ENCODE assay signal across 8 cellular contexts in the genomic region with DNA sequence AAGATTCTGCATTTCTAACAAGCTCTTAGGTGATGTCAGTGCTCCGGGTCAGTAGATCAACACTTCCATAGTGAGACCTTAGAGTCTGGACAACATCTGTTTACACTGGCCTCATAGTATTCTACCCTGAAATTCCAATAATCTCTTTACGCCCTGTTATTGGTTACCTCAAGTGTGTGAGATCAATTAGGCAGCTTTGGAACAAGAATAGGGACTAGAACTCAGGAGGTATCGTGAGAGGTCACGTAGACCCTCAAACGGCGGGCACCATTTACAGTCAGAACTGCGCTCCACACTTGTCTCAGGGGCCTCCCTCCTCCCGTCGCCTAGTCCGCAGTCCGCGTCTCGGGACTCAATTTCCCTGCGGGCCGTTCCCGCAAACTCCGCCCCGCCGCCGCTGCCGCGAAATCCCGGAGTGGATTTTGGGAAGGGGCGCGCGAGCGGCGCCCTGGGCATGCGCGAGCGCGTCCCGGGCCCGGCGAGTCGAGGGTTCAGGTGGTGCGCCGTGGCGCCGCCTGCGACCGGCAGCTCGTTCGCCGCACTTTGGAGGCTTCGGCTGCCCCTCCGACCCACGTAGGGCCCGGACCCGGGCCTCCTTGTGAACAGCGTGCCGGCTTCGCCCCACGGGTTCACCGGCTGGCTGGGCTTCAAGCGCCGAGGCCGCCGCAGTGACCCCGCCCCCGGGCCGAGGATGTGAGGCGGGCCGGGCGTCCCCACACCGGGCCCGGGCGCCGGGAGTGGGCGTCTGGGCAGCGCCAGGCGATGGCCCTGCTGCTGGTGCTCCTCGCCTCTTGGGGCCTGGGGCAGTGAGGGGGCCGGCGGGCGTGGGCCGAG. TPM values are rescaled to one million over a fixed set of nuclear protein-coding genes. Genes with fewer than 3 reads are reported as not detected.
DNase-seq lines count a peak whose midpoint lies in the region; ATAC-seq and TF ChIP-seq lines count a peak whose summit lies in the region.

A gene with protein sequence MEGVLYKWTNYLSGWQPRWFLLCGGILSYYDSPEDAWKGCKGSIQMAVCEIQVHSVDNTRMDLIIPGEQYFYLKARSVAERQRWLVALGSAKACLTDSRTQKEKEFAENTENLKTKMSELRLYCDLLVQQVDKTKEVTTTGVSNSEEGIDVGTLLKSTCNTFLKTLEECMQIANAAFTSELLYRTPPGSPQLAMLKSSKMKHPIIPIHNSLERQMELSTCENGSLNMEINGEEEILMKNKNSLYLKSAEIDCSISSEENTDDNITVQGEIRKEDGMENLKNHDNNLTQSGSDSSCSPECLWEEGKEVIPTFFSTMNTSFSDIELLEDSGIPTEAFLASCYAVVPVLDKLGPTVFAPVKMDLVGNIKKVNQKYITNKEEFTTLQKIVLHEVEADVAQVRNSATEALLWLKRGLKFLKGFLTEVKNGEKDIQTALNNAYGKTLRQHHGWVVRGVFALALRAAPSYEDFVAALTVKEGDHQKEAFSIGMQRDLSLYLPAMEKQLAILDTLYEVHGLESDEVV (plus strand): TSS at position 498 of the 834 bp plus-strand sequence. CDS start 351 bp downstream, outside the sequence.

- no peak within 1 kb of the TSS for H3K4me3 Mint-ChIP-seq in T-cell

- WGBS in adrenal gland, 4 donors = 0 to 1% (median 1%) methylated on average over 13 to 77 of the region's 77 CpGs
- WGBS in heart right ventricle, 2 donors = 0 to 1% methylated on average over 71 to 77 of the region's 77 CpGs
- WGBS in upper lobe of left lung, 2 donors = 0% methylated on average over 15 to 50 of the region's 77 CpGs

- peaks cover 40 to 43% (median 43%) of the 10 kb centered on the region in 3 donors for H3K4me1 Mint-ChIP-seq in T-cell

- H3K9me3 Mint-ChIP-seq in T-cell = no peaks in the 10 kb centered on the region

- H3K4me1 ChIP-seq in adrenal gland (replicated peaks in 1 of 2) = peaks cover 15 to 30% of the 10 kb centered on the region in 2 donors
- peaks cover 0 to 59% (median 44%) of the 10 kb centered on the region in 9 donors for H3K4me1 ChIP-seq in heart right ventricle
- H3K4me1 ChIP-seq in upper lobe of left lung = peaks cover 16 to 42% (median 35%) of the 10 kb centered on the region in 4 donors

- peak within 1 kb of the TSS; percentile 77 to 92 (median 89) for H3K27ac ChIP-seq in adrenal gland
- H3K27ac ChIP-seq in heart right ventricle = peak within 1 kb of the TSS; percentile 47 to 92 (median 90)
- H3K27ac ChIP-seq in upper lobe of left lung = peak within 1 kb of the TSS; percentile 85 to 95 (median 86)

- H3K27me3 ChIP-seq in adrenal gland (no peaks in the 10 kb centered on the region), heart right ventricle (no peaks in the 10 kb centered on the region), upper lobe of left lung (no peaks in the 10 kb centered on the region)

- CTCF ChIA-PET in T-cell (lab: Charles Lee) = interaction anchor here in 1 of 2 donors (0.8 to 1.5 kb wide), 2 partner anchors 34 to 449 kb away, joined by 3 to 8 read pairs; no protein-coding TSS in a partner anchor

- POLR2A ChIA-PET in T-cell (lab: Charles Lee) = interaction anchor here in 1 of 2 donors (0.7 kb wide), 1 partner anchor 108 kb away, joined by 3 read pairs; no protein-coding TSS in a partner anchor

- H3K36me3 ChIP-seq in adrenal gland (replicated peaks in 1 of 2) (no peaks in the 10 kb centered on the region), heart right ventricle (no peaks in the 10 kb centered on the region), upper lobe of left lung (no peaks in the 10 kb centered on the region)

- TF ChIP-seq POLR2A in adrenal gland (IDR thresholded peaks at IDR 0.05) = peak; percentile 69 to 81
- peak; percentile 7 to 79 (median 66) for TF ChIP-seq POLR2A in upper lobe of left lung (IDR thresholded peaks at IDR 0.05)

- H3K36me3 Mint-ChIP-seq in T-cell = no peaks in the 10 kb centered on the region

- H3K9me3 ChIP-seq in adrenal gland (replicated peaks in 1 of 3) (no peaks in the 10 kb centered on the region), heart right ventricle (no peaks in the 10 kb centered on the region), upper lobe of left lung (no peaks in the 10 kb centered on the region)

- H3K27ac Mint-ChIP-seq in T-cell = peak within 1 kb of the TSS; percentile 82 to 87

- intact Hi-C loops in adrenal gland (cut with DNase I) = no loop called here
- intact Hi-C loops in heart right ventricle (cut with DNase I) = loop anchor here in 2 of 10 donors (5.0 to 10.0 kb wide), 2 partner anchors 104 to 257 kb away; a partner anchor contains a TSS
- intact Hi-C loops in posterior vena cava (cut with DNase I) = no loop called here

- DNase-seq in GM12865 (ENCODE audit: low read depth) = peak; percentile 95
- peak; percentile 85 for DNase-seq in NCI-H1092 (lab: John Stamatoyannopoulos, UW)
- peak; percentile 68 to 94 (median 82) for DNase-seq in T-cell
- DNase-seq in adrenal gland = peak; percentile 84 to 93 (median 89)
- DNase-seq in heart right ventricle = peak; percentile 89 to 91
- peak; percentile 96 for DNase-seq in posterior vena cava (ENCODE audit: low spot score)
- peak; percentile 88 to 99 for DNase-seq in upper lobe of left lung

- no peak for TF ChIP-seq CTCF in GM12865 (IDR thresholded peaks at IDR 0.05; ENCODE audit: insufficient read depth, low read depth, low read length, missing control alignments)
- TF ChIP-seq CTCF in adrenal gland (IDR thresholded peaks at IDR 0.05) = peak in 1 of 6 experiments; percentile 8
- TF ChIP-seq CTCF in heart right ventricle (IDR thresholded peaks at IDR 0.05) = no peak
- TF ChIP-seq CTCF in upper lobe of left lung (IDR thresholded peaks at IDR 0.05) = peak in 1 of 6 experiments; percentile 22

- peak; percentile 43 for ATAC-seq in HG02610 (IDR thresholded peaks at IDR 0.05; ENCODE audit: unreplicated experiment)
- ATAC-seq in T-cell (replicated peaks in 1 of 4) = peak; percentile 58 to 66 (median 64)
- ATAC-seq in heart right ventricle = peak; percentile 80 to 89 (median 84)
- ATAC-seq in upper lobe of left lung (ENCODE audit: low FRiP score in 2 of 2) = peak; percentile 85 to 89

- no peak for TF ChIP-seq EP300 in upper lobe of left lung (IDR thresholded peaks at IDR 0.05)

- H3K4me3 ChIP-seq in GM12865 (ENCODE audit: low read depth, low read length) = peak within 1 kb of the TSS; percentile 92
- H3K4me3 ChIP-seq in adrenal gland = peak within 1 kb of the TSS; percentile 49 to 92 (median 74)
- peak within 1 kb of the TSS; percentile 88 to 98 (median 92) for H3K4me3 ChIP-seq in heart right ventricle
- peak within 1 kb of the TSS; percentile 56 to 99 (median 90) for H3K4me3 ChIP-seq in upper lobe of left lung

- no peaks in the 10 kb centered on the region for H3K27me3 Mint-ChIP-seq in T-cell

RNA-seq across cellular contexts. Expression of the gene that starts here (rescaled TPM):
- total RNA-seq in T-cell (10 to 100 TPM in 2 of 5 donors, 1 to 10 TPM in 3; 8.6 to 11.2 (median 9.9) TPM), adrenal gland (10 to 100 TPM in 1 of 8 donors, 1 to 10 TPM in 7; 4.1 to 14.5 (median 6.3) TPM), heart right ventricle (1 to 10 TPM; 2.4 to 6.0 (median 4.4) TPM), posterior vena cava (10 to 100 TPM; 11.1 to 13.0 TPM), upper lobe of left lung (10 to 100 TPM in 3 of 6 donors, 1 to 10 TPM in 3; 5.8 to 22.0 (median 10.8) TPM)
- polyA plus RNA-seq in adrenal gland (1 to 10 TPM; 2.1 to 6.6 (median 2.2) TPM), heart right ventricle (1 to 10 TPM; 1.8 TPM)

Comparison
In these comparisons a context has a peak if more than half of its experiments do, and no peak if none do; other contexts are left out.
1. Peak in every context shown above with its lines: DNase-seq, ATAC-seq, H3K4me3 ChIP-seq and H3K27ac ChIP-seq.